8 cellular contexts compared by ENCODE assay signal in the genomic region with DNA sequence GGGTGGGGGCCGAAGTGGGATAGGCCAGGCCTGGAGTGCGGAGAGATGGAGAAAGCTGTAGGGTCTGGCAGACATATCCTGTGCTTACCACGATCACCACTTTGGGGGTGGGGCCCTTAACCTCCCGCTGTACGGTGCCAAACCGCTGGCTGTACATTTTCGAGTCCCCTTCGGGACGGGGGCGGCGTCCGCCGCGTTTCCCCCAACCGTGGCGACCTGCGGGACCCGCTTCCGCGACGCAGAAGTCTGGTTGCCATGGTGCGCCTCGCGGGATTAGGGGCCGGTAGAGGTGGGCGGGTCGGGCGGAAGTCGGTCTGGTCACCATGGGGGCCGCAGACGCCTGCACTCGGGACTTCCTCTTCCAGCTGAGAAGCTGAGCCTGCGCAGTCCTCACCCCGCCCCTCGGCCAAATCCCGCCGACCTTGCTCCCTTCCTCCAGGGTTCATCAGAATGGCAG. TPM values are rescaled to one million over a fixed set of nuclear protein-coding genes. Genes with fewer than 3 reads are reported as not detected.
A peak's percentile ranks its signal among the peaks of the same experiment; 100 is the strongest.
DNase-seq lines count a peak whose midpoint lies in the region; ATAC-seq and TF ChIP-seq lines count a peak whose summit lies in the region.

A gene with protein sequence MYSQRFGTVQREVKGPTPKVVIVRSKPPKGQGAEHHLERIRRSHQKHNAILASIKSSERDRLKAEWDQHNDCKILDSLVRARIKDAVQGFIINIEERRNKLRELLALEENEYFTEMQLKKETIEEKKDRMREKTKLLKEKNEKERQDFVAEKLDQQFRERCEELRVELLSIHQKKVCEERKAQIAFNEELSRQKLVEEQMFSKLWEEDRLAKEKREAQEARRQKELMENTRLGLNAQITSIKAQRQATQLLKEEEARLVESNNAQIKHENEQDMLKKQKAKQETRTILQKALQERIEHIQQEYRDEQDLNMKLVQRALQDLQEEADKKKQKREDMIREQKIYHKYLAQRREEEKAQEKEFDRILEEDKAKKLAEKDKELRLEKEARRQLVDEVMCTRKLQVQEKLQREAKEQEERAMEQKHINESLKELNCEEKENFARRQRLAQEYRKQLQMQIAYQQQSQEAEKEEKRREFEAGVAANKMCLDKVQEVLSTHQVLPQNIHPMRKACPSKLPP (minus strand): TSS at position 248 of the 457 bp plus-strand sequence. CDS start 91 bp downstream, at position 157.

- peaks cover 36% of the 10 kb centered on the region for H3K4me1 ChIP-seq in Karpas-422 (ENCODE audit: low read length)

- DNase-seq in Daoy (ENCODE audit: low read depth) = peak; percentile 87
- DNase-seq in Karpas-422 = peak; percentile 97
- DNase-seq in RWPE1 (ENCODE audit: low spot score) = peak; percentile 67
- DNase-seq in activated T-helper 9 cell treated with anti-CD3 and anti-CD28 coated beads, Interleukin-2, amount 50 U/mL, for 16 hours (ENCODE audit: low read depth) = peak; percentile 73
- DNase-seq in fibroblast of villous mesenchyme (ENCODE audit: low read depth) = peak; percentile 90
- DNase-seq in stimulated activated naive CD8-positive, alpha-beta T cell treated with anti-CD3 and anti-CD28 coated beads, Interleukin-15, Interleukin-2, amounts not matched to agents 100 U/mL and 50 U/mL, for 24 hours = peak; percentile 94

- no peaks in the 10 kb centered on the region for H3K79me2 ChIP-seq in Karpas-422 (ENCODE audit: low read length)
- H3K79me2 ChIP-seq in neural cell (replicated peaks; ENCODE audit: insufficient read depth, low read length) = no peaks in the 10 kb centered on the region

- peaks cover 4% of the 10 kb centered on the region; the same call in 1 of the 2 replicates for H3K36me3 ChIP-seq in Karpas-422 (ENCODE audit: insufficient read depth, low read length)
- H3K36me3 ChIP-seq in neural cell (ENCODE audit: insufficient read depth, low read length) = peaks cover 21% of the 10 kb centered on the region

- H4K20me1 ChIP-seq in Karpas-422 (ENCODE audit: insufficient read depth, low read depth, low read length) (no peaks in the 10 kb centered on the region), neural cell (ENCODE audit: insufficient read depth) (no peaks in the 10 kb centered on the region)

- H3K27me3 ChIP-seq in Karpas-422 (ENCODE audit: low read length) = no peaks in the 10 kb centered on the region
- no peaks in the 10 kb centered on the region for H3K27me3 ChIP-seq in neural cell (ENCODE audit: insufficient read depth, low read depth, low read length)

- no peak for TF ChIP-seq CTCF in RWPE1 (conservative IDR thresholded peaks at IDR 0.05; ENCODE audit: low read depth)
- no peak for TF ChIP-seq CTCF in fibroblast of villous mesenchyme (IDR thresholded peaks at IDR 0.05; ENCODE audit: insufficient read depth, low read depth, low read length)
- TF ChIP-seq CTCF in neural cell (IDR thresholded peaks at IDR 0.05; ENCODE audit: poor library complexity, severe bottlenecking) = no peak

- H3K27ac ChIP-seq in Karpas-422 (ENCODE audit: low read length) = peak within 1 kb of the TSS; percentile 34
- peak within 1 kb of the TSS; percentile 62 for H3K27ac ChIP-seq in RWPE1
- H3K27ac ChIP-seq in neural cell (ENCODE audit: low read length) = no peak within 1 kb of the TSS

- H2AFZ ChIP-seq in Karpas-422 (ENCODE audit: low read length) = peak within 1 kb of the TSS; percentile 79
- H2AFZ ChIP-seq in neural cell (ENCODE audit: low read depth, low read length) = no peak within 1 kb of the TSS

- H3K9me2 ChIP-seq in Karpas-422 (replicated peaks; ENCODE audit: insufficient read depth, low read length) (no peaks in the 10 kb centered on the region), neural cell (ENCODE audit: insufficient read depth, low read length) (no peaks in the 10 kb centered on the region)

- H3K4me2 ChIP-seq in Karpas-422 (ENCODE audit: low read depth, low read length, poor library complexity, severe bottlenecking) = peak within 1 kb of the TSS; percentile 77
- H3K4me2 ChIP-seq in neural cell (ENCODE audit: low read length) = peak within 1 kb of the TSS; percentile 38

- H3K4me3 ChIP-seq in Karpas-422 (ENCODE audit: low read length) (peak within 1 kb of the TSS; percentile 74), fibroblast of villous mesenchyme (ENCODE audit: low read depth, low read length) (peak within 1 kb of the TSS; percentile 81), neural cell (ENCODE audit: low read length) (peak within 1 kb of the TSS; percentile 68)

- H3K9me3 ChIP-seq in Karpas-422 (ENCODE audit: low read length) (no peaks in the 10 kb centered on the region), neural cell (ENCODE audit: low read length) (no peaks in the 10 kb centered on the region)

- no peaks in the 10 kb centered on the region for H3F3A ChIP-seq in neural cell (ENCODE audit: insufficient read depth, low read length, poor library complexity, severe bottlenecking)

- peak; percentile 79 for ATAC-seq in GM21825 (IDR thresholded peaks at IDR 0.05; ENCODE audit: unreplicated experiment)
- peak; percentile 92 for ATAC-seq in stimulated activated naive CD8-positive, alpha-beta T cell treated with anti-CD3 and anti-CD28 coated beads, Interleukin-15, Interleukin-2, amounts not matched to agents 100 U/mL and 50 U/mL, for 24 hours

- POLR2A ChIA-PET in RWPE1 (lab: Yijun Ruan, JAX; ENCODE audit: low non-redundant PET) = interaction anchor here (0.5 kb wide), 1 partner anchor 13 kb away, joined by 3 read pairs; no protein-coding TSS in a partner anchor

- CTCF ChIA-PET in RWPE1 (lab: Yijun Ruan, JAX) = no interaction called here

- no peak for TF ChIP-seq RAD21 in neural cell (conservative IDR thresholded peaks at IDR 0.05)

- H3K9ac ChIP-seq in Karpas-422 (ENCODE audit: low read length) (peak within 1 kb of the TSS; percentile 68), neural cell (ENCODE audit: low read length) (peak within 1 kb of the TSS; percentile 55)

- peak; percentile 21 for TF ChIP-seq EP300 in neural cell (conservative IDR thresholded peaks at IDR 0.05; ENCODE audit: poor library complexity, severe bottlenecking)

TF ChIP-seq in neural cell, 6 proteins besides CTCF, POLR2A, EP300 and RAD21:
- TF ChIP-seq POLR2AphosphoS5 (IDR thresholded peaks at IDR 0.05) = peak; percentile 52
- peak; percentile 80 for TF ChIP-seq MXI1 (conservative IDR thresholded peaks at IDR 0.05; ENCODE audit: poor library complexity, severe bottlenecking)
- no peak for TF ChIP-seq TAF1 (IDR thresholded peaks at IDR 0.05; ENCODE audit: low read depth)

RNA-seq across cellular contexts. Expression of the gene that starts here (rescaled TPM):
- total RNA-seq in Daoy (2014; rRNA removed; shearing (Covaris generic)) = 0.06 and 4.3 TPM in 2 replicates
- total RNA-seq in Karpas-422 (2014; rRNA removed; shearing (Covaris generic); ENCODE audit: low replicate concordance) = 0.34 TPM in 1 of 2 replicates, not detected in the other
- under 0.01 and 0.32 TPM in 2 replicates for total RNA-seq in fibroblast of villous mesenchyme
- polyA plus RNA-seq in neural cell = 0.26 and 0.64 TPM in 2 replicates
- polyA minus RNA-seq in neural cell = 0.58 and 1.9 TPM in 2 replicates

Comparison
In these comparisons a context has a peak if more than half of its experiments do, and no peak if none do; other contexts are left out.
1. Peak in DNase-seq, H3K4me3 ChIP-seq, H3K27ac ChIP-seq, H3K9ac ChIP-seq and H3K4me2 ChIP-seq in Karpas-422; RNA of the gene not detected or under 1 TPM.
2. Peak in DNase-seq and H3K4me3 ChIP-seq in fibroblast of villous mesenchyme; RNA of the gene not detected or under 1 TPM.